In genomic region chr2:214809751-214810564, GRCh38 we compare ENCODE assay signal across 8 cellular contexts. TPM values are rescaled to one million over a fixed set of nuclear protein-coding genes. Genes with fewer than 3 reads are reported as not detected.
DNase-seq lines count a peak whose midpoint lies in the region; ATAC-seq and TF ChIP-seq lines count a peak whose summit lies in the region.

No MANE protein-coding gene starts in this region.

- H3K9me3 Mint-ChIP-seq in activated CD4-positive, alpha-beta T cell treated with anti-CD3 and anti-CD28 coated beads, Interleukin-2, amount 10 ng/mL, durations not matched to agents 24 days and 14 days: no peaks in the 10 kb centered on the region

- H3K4me3 ChIP-seq in BLaER1 (peak overlapping the region; percentile 90), left lung (peak overlapping the region; percentile 82 to 99)

- H3K36me3 ChIP-seq in BLaER1 (peaks cover 11% of the 10 kb centered on the region), left lung (no peaks in the 10 kb centered on the region)

- no peak for TF ChIP-seq CTCF in left lung (IDR thresholded peaks at IDR 0.05)

- peak; percentile 89 for ATAC-seq in HG03457 (IDR thresholded peaks at IDR 0.05; ENCODE audit: unreplicated experiment)
- ATAC-seq in left lung: peak; percentile 94

- H3K27me3 ChIP-seq in BLaER1: no peaks in the 10 kb centered on the region
- no peaks in the 10 kb centered on the region for H3K27me3 ChIP-seq in left lung

- H3K4me1 Mint-ChIP-seq in activated CD4-positive, alpha-beta T cell treated with anti-CD3 and anti-CD28 coated beads, Interleukin-2, amount 10 ng/mL, durations not matched to agents 24 days and 14 days: peaks cover 28% of the 10 kb centered on the region

- peak overlapping the region; percentile 90 for H3K9ac ChIP-seq in BLaER1

- H3K27ac Mint-ChIP-seq in activated CD4-positive, alpha-beta T cell treated with anti-CD3 and anti-CD28 coated beads, Interleukin-2, amount 10 ng/mL, durations not matched to agents 24 days and 14 days: peak overlapping the region; percentile 83

- H3K27ac ChIP-seq in BLaER1: peak overlapping the region; percentile 93
- peak overlapping the region; percentile 84 to 93 for H3K27ac ChIP-seq in left lung

- peak overlapping the region; percentile 90 for H3K4me2 ChIP-seq in BLaER1

- H4K20me1 ChIP-seq in BLaER1: peaks cover 38% of the 10 kb centered on the region

- H3K4me1 ChIP-seq in BLaER1 (peaks cover 34% of the 10 kb centered on the region), left lung (peaks cover 0 to 22% of the 10 kb centered on the region in 2 donors)

- peak overlapping the region; percentile 90 for H3K4me3 Mint-ChIP-seq in activated CD4-positive, alpha-beta T cell treated with anti-CD3 and anti-CD28 coated beads, Interleukin-2, amount 10 ng/mL, durations not matched to agents 24 days and 14 days

- intact Hi-C loops in activated CD4-positive, alpha-beta T cell treated with anti-CD3 and anti-CD28 coated beads, Interleukin-2, amount 10 ng/mL, durations not matched to agents 24 days and 14 days (cut with micrococcal nuclease): loop anchor here (1.0 to 10.0 kb wide), 5 partner anchors 43 to 1793 kb away; partner anchors contain the start of genes ATIC and SPAG16
- intact Hi-C loops in left lung (cut with DNase I): no loop called here

- peaks cover 8% of the 10 kb centered on the region for H3K36me3 Mint-ChIP-seq in activated CD4-positive, alpha-beta T cell treated with anti-CD3 and anti-CD28 coated beads, Interleukin-2, amount 10 ng/mL, durations not matched to agents 24 days and 14 days (ENCODE audit: low read depth)

- H3K9me3 ChIP-seq in BLaER1: 0 out of 2 replicates have a peak, but pooled peaks cover under 1% of the 10 kb centered on the region
- no peaks in the 10 kb centered on the region for H3K9me3 ChIP-seq in left lung

- DNase-seq in GM19240 (ENCODE audit: insufficient read length, low spot score): peak; percentile 76
- DNase-seq in NCI-H526 (lab: John Stamatoyannopoulos, UW): peak; percentile 91 to 99
- DNase-seq in activated CD4-positive, alpha-beta T cell treated with anti-CD3 and anti-CD28 coated beads, Interleukin-2, amount 10 ng/mL, durations not matched to agents 24 days and 14 days: peak; percentile 100
- DNase-seq in dedifferentiated amniotic fluid mesenchymal stem cell (ENCODE audit: extremely low spot score): peak; percentile 97
- peak; percentile 100 for DNase-seq in left lung
- DNase-seq in stimulated activated CD4-positive, alpha-beta T cell treated with anti-CD3 and anti-CD28 coated beads, Interleukin-2, amount 100 ng/mL, for 4 hours (ENCODE audit: low read depth): peak; percentile 96

- peaks cover 20% of the 10 kb centered on the region for H3K27me3 Mint-ChIP-seq in activated CD4-positive, alpha-beta T cell treated with anti-CD3 and anti-CD28 coated beads, Interleukin-2, amount 10 ng/mL, durations not matched to agents 24 days and 14 days

RNA-seq across cellular contexts. Expression of gene BARD1, which starts 0.5 kb away (rescaled TPM):
- total RNA-seq in activated CD4-positive, alpha-beta T cell treated with anti-CD3 and anti-CD28 coated beads, Interleukin-2, amount 10 ng/mL, durations not matched to agents 24 days and 14 days: 34.3 and 36.4 TPM in 2 replicates
- total RNA-seq in left lung: 10 to 100 TPM; 13.5 to 14.4 TPM

Comparison
In these comparisons a context has a peak if more than half of its experiments do, and no peak if none do; other contexts are left out.
1. Peak in every context shown above with its lines: DNase-seq, ATAC-seq, H3K4me3 ChIP-seq and H3K27ac ChIP-seq.